8 cellular contexts compared by ENCODE assay signal in genomic region chr4:38310446-38311043, GRCh38.
A peak's percentile ranks its signal among the peaks of the same experiment; 100 is the strongest.
DNase-seq lines count a peak whose midpoint lies in the region; ATAC-seq lines count a peak whose summit lies in the region.

No MANE protein-coding gene starts in this region.

- H3K27ac Mint-ChIP-seq in CD4-positive, alpha-beta memory T cell = peak overlapping the region; percentile 84 to 96 (median 92)
- H3K27ac Mint-ChIP-seq in activated naive CD4-positive, alpha-beta T cell treated with anti-CD3 and anti-CD28 coated beads, Interleukin-2, amount 50 U/mL, for 24 hours = peak overlapping the region; percentile 84

- H3K27me3 ChIP-seq in CD4-positive, alpha-beta memory T cell (ENCODE audit: insufficient read depth, low read length) = no peaks in the 10 kb centered on the region

- peaks cover 39 to 71% (median 54%) of the 10 kb centered on the region in 4 donors for H3K4me1 Mint-ChIP-seq in CD4-positive, alpha-beta memory T cell
- peaks cover 62% of the 10 kb centered on the region for H3K4me1 Mint-ChIP-seq in activated naive CD4-positive, alpha-beta T cell treated with anti-CD3 and anti-CD28 coated beads, Interleukin-2, amount 50 U/mL, for 24 hours

- POLR2A ChIA-PET in CD4-positive, alpha-beta memory T cell (lab: Charles Lee; ENCODE audit: partially characterized antibody) = interaction anchor here (0.5 to 2.5 kb wide), 13 partner anchors 9 to 393 kb away, joined by 3 to 27 read pairs (median 3); no protein-coding TSS in a partner anchor

- intact Hi-C loops in CD4-positive, alpha-beta memory T cell (cut with micrococcal nuclease) = loop anchor here (1.0 to 10.0 kb wide), 5 partner anchors 9 to 734 kb away; no protein-coding TSS in a partner anchor

- no peaks in the 10 kb centered on the region for H3K36me3 Mint-ChIP-seq in CD4-positive, alpha-beta memory T cell
- H3K36me3 Mint-ChIP-seq in activated naive CD4-positive, alpha-beta T cell treated with anti-CD3 and anti-CD28 coated beads, Interleukin-2, amount 50 U/mL, for 24 hours = peaks cover 3% of the 10 kb centered on the region

- H3K27me3 Mint-ChIP-seq in CD4-positive, alpha-beta memory T cell = no peaks in the 10 kb centered on the region
- H3K27me3 Mint-ChIP-seq in activated naive CD4-positive, alpha-beta T cell treated with anti-CD3 and anti-CD28 coated beads, Interleukin-2, amount 50 U/mL, for 24 hours = no peaks in the 10 kb centered on the region

- CTCF ChIA-PET in CD4-positive, alpha-beta memory T cell (lab: Charles Lee; ENCODE audit: partially characterized antibody) = interaction anchor here (0.8 to 4.5 kb wide), 12 partner anchors 9 to 550 kb away, joined by 3 to 41 read pairs (median 4); no protein-coding TSS in a partner anchor

- H3K9me3 Mint-ChIP-seq in CD4-positive, alpha-beta memory T cell = no peaks in the 10 kb centered on the region
- no peaks in the 10 kb centered on the region for H3K9me3 Mint-ChIP-seq in activated naive CD4-positive, alpha-beta T cell treated with anti-CD3 and anti-CD28 coated beads, Interleukin-2, amount 50 U/mL, for 24 hours

- H3K27ac ChIP-seq in CD4-positive, alpha-beta memory T cell (ENCODE audit: low read depth, low read length) = peak overlapping the region; percentile 33

- peaks cover 53% of the 10 kb centered on the region for H3K4me1 ChIP-seq in CD4-positive, alpha-beta memory T cell (ENCODE audit: insufficient read depth, low read length)

- ATAC-seq in GM21576 (IDR thresholded peaks at IDR 0.05; ENCODE audit: unreplicated experiment) = peak; percentile 88

- H3K4me3 ChIP-seq in CD4-positive, alpha-beta memory T cell (ENCODE audit: low read length in 2 of 2) = peak overlapping the region in 1 of 2 donors; percentile 41

- H3K4me3 Mint-ChIP-seq in CD4-positive, alpha-beta memory T cell = peak overlapping the region; percentile 64 to 88 (median 76)
- peak overlapping the region; percentile 2 for H3K4me3 Mint-ChIP-seq in activated naive CD4-positive, alpha-beta T cell treated with anti-CD3 and anti-CD28 coated beads, Interleukin-2, amount 50 U/mL, for 24 hours

- no peaks in the 10 kb centered on the region for H3K9me3 ChIP-seq in CD4-positive, alpha-beta memory T cell (ENCODE audit: control insufficient read depth in 1 of 2, low read length in 2 of 2)

- no peaks in the 10 kb centered on the region for H3K36me3 ChIP-seq in CD4-positive, alpha-beta memory T cell (ENCODE audit: insufficient read depth, low read length)

- peak; percentile 83 to 91 (median 86) for DNase-seq in CD4-positive, alpha-beta memory T cell
- DNase-seq in MV-4-11 (lab: John Stamatoyannopoulos, UW) (peak; percentile 43), NCI-H128 (lab: John Stamatoyannopoulos, UW; ENCODE audit: unreplicated experiment) (no peak), ecto neural progenitor cell (ENCODE audit: low spot score) (no peak), HuH-7 (ENCODE audit: low spot score) (no peak)
- peak; percentile 45 for DNase-seq in stimulated activated CD4-positive, alpha-beta T cell treated with anti-CD3 and anti-CD28 coated beads, Interleukin-4, amount 100 ng/mL, for 1 hour

Comparison
In these comparisons a context has a peak if more than half of its experiments do, and no peak if none do; other contexts are left out.
1. DNase-seq: peak in CD4-positive, alpha-beta memory T cell (5 of 5), MV-4-11 (single experiment) and stimulated activated CD4-positive, alpha-beta T cell treated with anti-CD3 and anti-CD28 coated beads, Interleukin-4, amount 100 ng/mL, for 1 hour (single experiment); none in NCI-H128 (single experiment), ecto neural progenitor cell (single experiment) and HuH-7 (single experiment).